ENCODE assay signal across 2 cellular contexts in genomic region chr15:70857547-70858265, GRCh38.
TF ChIP-seq lines count a peak whose summit lies in the region.

No MANE protein-coding gene starts in this region.

TF ChIP-seq in A549, 52 proteins besides CTCF, POLR2A, EP300 and RAD21:
- TF ChIP-seq SREBF2 (IDR thresholded peaks at IDR 0.05) (no peak), HDAC2 (IDR thresholded peaks at IDR 0.05) (no peak), POLR2AphosphoS2 (conservative IDR thresholded peaks at IDR 0.05; ENCODE audit: low read length) (no peak), BHLHE40 (IDR thresholded peaks at IDR 0.05; ENCODE audit: low read depth, low read length) (no peak), ATOH8 (CRISPR knock-in tag; IDR thresholded peaks at IDR 0.05; ENCODE audit: low read depth) (no peak), FOSL2 (IDR thresholded peaks at IDR 0.05) (no peak), FOSL2 (CRISPR knock-in tag; IDR thresholded peaks at IDR 0.05) (no peak), ZSCAN20 (CRISPR knock-in tag; IDR thresholded peaks at IDR 0.05) (no peak), RNF2 (IDR thresholded peaks at IDR 0.05; ENCODE audit: borderline replicate concordance, low read depth) (no peak), HOXB13 (CRISPR knock-in tag; IDR thresholded peaks at IDR 0.05; ENCODE audit: low read depth) (no peak), FOSB (CRISPR knock-in tag; IDR thresholded peaks at IDR 0.05) (no peak)

TF ChIP-seq in endothelial cell of umbilical vein, 7 proteins besides CTCF, POLR2A, EP300 and RAD21:
- TF ChIP-seq POLR2AphosphoS5 (IDR thresholded peaks at IDR 0.05; ENCODE audit: insufficient read depth, low read depth, low read length) = no peak
- no peak for TF ChIP-seq FOS (IDR thresholded peaks at IDR 0.05; ENCODE audit: borderline replicate concordance, insufficient read depth, low read length)
- no peak for TF ChIP-seq MAX (IDR thresholded peaks at IDR 0.05; ENCODE audit: insufficient read depth, insufficient read length)
- TF ChIP-seq JUN (IDR thresholded peaks at IDR 0.05; ENCODE audit: borderline replicate concordance, insufficient read depth, insufficient read length, low read depth) = no peak
- TF ChIP-seq EZH2 (IDR thresholded peaks at IDR 0.05; ENCODE audit: borderline replicate concordance, low read depth, low read length, severe bottlenecking) = no peak
- no peak for TF ChIP-seq GATA2 (IDR thresholded peaks at IDR 0.05; ENCODE audit: insufficient read depth, insufficient read length, low read depth, low read length)
- no peak for TF ChIP-seq MYC (IDR thresholded peaks at IDR 0.05; ENCODE audit: low read depth, low read length)
